Comparison of ENCODE assay signal across 11 cellular contexts in genomic region chr16:81633147-81633619, GRCh38.
DNase-seq lines count a peak whose midpoint lies in the region; ATAC-seq, FAIRE-seq and TF ChIP-seq lines count a peak whose summit lies in the region.
"Had no signal": no experiment of that assay in that cellular context is flagged by ENCODE, and none has a peak within 500 bp of the region (broad histone marks: within the 10 kb centered on the region; RNA-seq: fewer than 3 reads in every experiment).

No MANE protein-coding gene starts in this region.

- H3K9me3 Mint-ChIP-seq in activated naive CD4-positive, alpha-beta T cell treated with anti-CD3 and anti-CD28 coated beads, Interleukin-2, amount 10 ng/mL, durations not matched to agents 7 days and 5 days, result no peaks in the 10 kb centered on the region

- peaks cover 42% of the 10 kb centered on the region for H3K4me1 Mint-ChIP-seq in activated naive CD4-positive, alpha-beta T cell treated with anti-CD3 and anti-CD28 coated beads, Interleukin-2, amount 10 ng/mL, durations not matched to agents 7 days and 5 days

- TF ChIP-seq POLR2A in prostate gland (IDR thresholded peaks at IDR 0.05), result no peak

- H3K9me3 ChIP-seq in kidney (ENCODE audit: control insufficient read depth in 1 of 2, low read length in 2 of 2) (no peaks in the 10 kb centered on the region), prostate gland (no peaks in the 10 kb centered on the region)

- DNase-seq in stimulated activated CD4-positive, alpha-beta T cell treated with anti-CD3 and anti-CD28 coated beads, Interleukin-2, amount 100 ng/mL, for 4 hours (ENCODE audit: low read depth), result peak; percentile 11
- no peak for DNase-seq in stimulated activated CD4-positive, alpha-beta T cell treated with anti-CD3 and anti-CD28 coated beads, Interleukin-4, amount 100 ng/mL, for 24 hours
- no peak for DNase-seq in activated naive CD4-positive, alpha-beta T cell treated with anti-CD3 and anti-CD28 coated beads, Interleukin-2, amount 10 ng/mL, durations not matched to agents 7 days and 5 days
- no peak for DNase-seq in kidney
- peak; percentile 31 for DNase-seq in urothelium cell line (ENCODE audit: low spot score)
- DNase-seq in pons (ENCODE audit: low spot score), result no peak
- DNase-seq in prostate gland (ENCODE audit: low spot score), result no peak
- DNase-seq: NCI-H187 had no signal

- H3K36me3 Mint-ChIP-seq in activated naive CD4-positive, alpha-beta T cell treated with anti-CD3 and anti-CD28 coated beads, Interleukin-2, amount 10 ng/mL, durations not matched to agents 7 days and 5 days, result no peaks in the 10 kb centered on the region

- no peak overlapping the region for H3K4me3 ChIP-seq in kidney (ENCODE audit: low read length in 2 of 2)
- H3K4me3 ChIP-seq in prostate gland, result no peak overlapping the region

- ATAC-seq in HG02571 (IDR thresholded peaks at IDR 0.05; ENCODE audit: unreplicated experiment), result no peak

- H3K27me3 Mint-ChIP-seq in activated naive CD4-positive, alpha-beta T cell treated with anti-CD3 and anti-CD28 coated beads, Interleukin-2, amount 10 ng/mL, durations not matched to agents 7 days and 5 days, result no peaks in the 10 kb centered on the region

- peak; percentile 16 for TF ChIP-seq CTCF in kidney (IDR thresholded peaks at IDR 0.05; ENCODE audit: borderline replicate concordance, extremely low read depth, insufficient read depth)
- peak in 2 of 4 experiments; percentile 6 to 41 for TF ChIP-seq CTCF in prostate gland (IDR thresholded peaks at IDR 0.05)

- H3K4me1 ChIP-seq in kidney (ENCODE audit: control insufficient read depth in 1 of 2, insufficient read depth in 1 of 2, low read depth in 1 of 2, low read length in 2 of 2) (peaks cover 16 to 24% of the 10 kb centered on the region in 2 donors), prostate gland (replicated peaks) (no peaks in the 10 kb centered on the region)

- H3K27ac ChIP-seq in kidney (ENCODE audit: low read depth in 2 of 2, low read length in 2 of 2) (no peak overlapping the region), prostate gland (no peak overlapping the region)
- H3K27ac ChIP-seq: C4-2B had no signal

- H3K27me3 ChIP-seq in prostate gland (replicated peaks; ENCODE audit: insufficient read depth), result no peaks in the 10 kb centered on the region

- CTCF ChIA-PET in activated naive CD4-positive, alpha-beta T cell treated with anti-CD3 and anti-CD28 coated beads, Interleukin-2, amount 10 ng/mL, durations not matched to agents 7 days and 5 days (lab: Charles Lee), result interaction anchor here (1.2 to 2.4 kb wide), 3 partner anchors 11 to 64 kb away, joined by 6 to 12 read pairs (median 9); no protein-coding TSS in a partner anchor

- FAIRE-seq in kidney (lab: Jason Lieb, UNC) (no peak), urothelium cell line (lab: Jason Lieb, UNC) (no peak)
- FAIRE-seq: islet of Langerhans had no signal

- 52% methylated on average over 11 of the region's 11 CpGs for WGBS in prostate gland

- H3K36me3 ChIP-seq in kidney (ENCODE audit: control insufficient read depth in 1 of 2, insufficient read depth in 2 of 2, low read length in 2 of 2), result no peaks in the 10 kb centered on the region
- H3K36me3 ChIP-seq in prostate gland, result no peaks in the 10 kb centered on the region

- intact Hi-C loops in kidney (cut with DNase I), result no loop called here
- intact Hi-C loops in prostate gland (cut with DNase I), result no loop called here

- H3K27ac Mint-ChIP-seq in activated naive CD4-positive, alpha-beta T cell treated with anti-CD3 and anti-CD28 coated beads, Interleukin-2, amount 10 ng/mL, durations not matched to agents 7 days and 5 days, result peak overlapping the region; percentile 89

- H3K9ac ChIP-seq in kidney (ENCODE audit: low read length in 2 of 2), result no peak overlapping the region

- H3K4me3 Mint-ChIP-seq in activated naive CD4-positive, alpha-beta T cell treated with anti-CD3 and anti-CD28 coated beads, Interleukin-2, amount 10 ng/mL, durations not matched to agents 7 days and 5 days, result peak overlapping the region; percentile 22

Comparison
In these comparisons a context has a peak if more than half of its experiments do, and no peak if none do; other contexts are left out.
1. DNase-seq: peak in stimulated activated CD4-positive, alpha-beta T cell treated with anti-CD3 and anti-CD28 coated beads, Interleukin-2, amount 100 ng/mL, for 4 hours (single experiment) and urothelium cell line (single experiment); none in stimulated activated CD4-positive, alpha-beta T cell treated with anti-CD3 and anti-CD28 coated beads, Interleukin-4, amount 100 ng/mL, for 24 hours (single experiment), activated naive CD4-positive, alpha-beta T cell treated with anti-CD3 and anti-CD28 coated beads, Interleukin-2, amount 10 ng/mL, durations not matched to agents 7 days and 5 days (single experiment), kidney (single experiment), pons (single experiment) and prostate gland (single experiment).